Comparison of ENCODE assay signal across 10 cellular contexts in genomic region chr9:121321039-121321503, GRCh38. TPM values are rescaled to one million over a fixed set of nuclear protein-coding genes. Genes with fewer than 3 reads are reported as not detected.
DNase-seq lines count a peak whose midpoint lies in the region; ATAC-seq and TF ChIP-seq lines count a peak whose summit lies in the region.
"Had no signal": no experiment of that assay in that cellular context is flagged by ENCODE, and none has a peak within 500 bp of the region (broad histone marks: within the 10 kb centered on the region; RNA-seq: fewer than 3 reads in every experiment).

No MANE protein-coding gene starts in this region.

- H3K36me3 Mint-ChIP-seq in activated T-cell treated with anti-CD3 and anti-CD28 coated beads, Interleukin-2, amount 50 U/mL, for 72 hours (ENCODE audit: insufficient read depth in 2 of 2): peaks cover 0 to 2% of the 10 kb centered on the region in 2 donors
- no peaks in the 10 kb centered on the region for H3K36me3 Mint-ChIP-seq in activated T-cell treated with anti-CD3 and anti-CD28 coated beads, Interleukin-2, amount 50 U/mL, for 4 hours (ENCODE audit: insufficient read depth)
- H3K36me3 Mint-ChIP-seq in activated T-helper 17 cell treated with anti-CD3 and anti-CD28 coated beads, Interleukin-2, amount 50 U/mL, for 72 hours (ENCODE audit: low read depth): no peaks in the 10 kb centered on the region

- peak; percentile 14 to 15 for DNase-seq in activated T-cell treated with anti-CD3 and anti-CD28 coated beads, Interleukin-2, amount 50 U/mL, for 72 hours
- DNase-seq in activated T-cell treated with anti-CD3 and anti-CD28 coated beads, Interleukin-2, amount 50 U/mL, for 4 hours: no peak
- DNase-seq in iris pigment epithelial cell (ENCODE audit: low read depth): peak; percentile 87
- no peak for DNase-seq in transverse colon
- no peak for DNase-seq in GM03348 (ENCODE audit: low spot score)
- no peak for DNase-seq in NCI-H82 treated with DMSO at 0.1 percent for 48 hours (lab: John Stamatoyannopoulos, UW; ENCODE audit: unreplicated experiment)
- DNase-seq: HCEC 1CT had no signal

- no peaks in the 10 kb centered on the region for H3K27me3 ChIP-seq in transverse colon

- peaks cover 0 to 45% (median 20%) of the 10 kb centered on the region in 4 donors for H3K36me3 ChIP-seq in transverse colon

- peak overlapping the region; percentile 72 to 87 (median 84) for H3K27ac ChIP-seq in transverse colon

- no peaks in the 10 kb centered on the region for H3K27me3 Mint-ChIP-seq in activated T-cell treated with anti-CD3 and anti-CD28 coated beads, Interleukin-2, amount 50 U/mL, for 72 hours (ENCODE audit: low read depth)
- no peaks in the 10 kb centered on the region for H3K27me3 Mint-ChIP-seq in activated T-cell treated with anti-CD3 and anti-CD28 coated beads, Interleukin-2, amount 50 U/mL, for 4 hours (ENCODE audit: low read depth)
- no peaks in the 10 kb centered on the region for H3K27me3 Mint-ChIP-seq in activated T-helper 17 cell treated with anti-CD3 and anti-CD28 coated beads, Interleukin-2, amount 50 U/mL, for 72 hours

- peaks cover 11 to 42% (median 20%) of the 10 kb centered on the region in 4 donors for H3K4me1 ChIP-seq in transverse colon

- intact Hi-C loops in transverse colon (cut with DNase I; ENCODE audit: low total_unique reads): loop anchor here (5.0 kb wide), 1 partner anchor 51 kb away; the partner anchor contains the start of gene STOM

- H3K4me3 Mint-ChIP-seq in activated T-cell treated with anti-CD3 and anti-CD28 coated beads, Interleukin-2, amount 50 U/mL, for 72 hours: no peak overlapping the region
- no peak overlapping the region for H3K4me3 Mint-ChIP-seq in activated T-cell treated with anti-CD3 and anti-CD28 coated beads, Interleukin-2, amount 50 U/mL, for 4 hours
- H3K4me3 Mint-ChIP-seq in activated T-helper 17 cell treated with anti-CD3 and anti-CD28 coated beads, Interleukin-2, amount 50 U/mL, for 72 hours: no peak overlapping the region

- TF ChIP-seq CTCF in transverse colon (IDR thresholded peaks at IDR 0.05): no peak

- H3K4me3 ChIP-seq in transverse colon: no peak overlapping the region
- H3K4me3 ChIP-seq: lung had no signal

- in situ Hi-C loops in transverse colon (cut with MboI; ENCODE audit: low pct_ligation_motif_present in 1 of 4, low pct_unique_long_range_greater_than_20kb in 1 of 4, low sequenced_read_pairs in 3 of 4): loop anchor here in 3 of 4 donors (5.0 to 25.0 kb wide), 2 partner anchors 76 to 109 kb away; partner anchors contain the start of gene RAB14 (in 2 of the 3)

- H3K9me3 Mint-ChIP-seq in activated T-cell treated with anti-CD3 and anti-CD28 coated beads, Interleukin-2, amount 50 U/mL, for 72 hours: no peaks in the 10 kb centered on the region
- no peaks in the 10 kb centered on the region for H3K9me3 Mint-ChIP-seq in activated T-cell treated with anti-CD3 and anti-CD28 coated beads, Interleukin-2, amount 50 U/mL, for 4 hours
- no peaks in the 10 kb centered on the region for H3K9me3 Mint-ChIP-seq in activated T-helper 17 cell treated with anti-CD3 and anti-CD28 coated beads, Interleukin-2, amount 50 U/mL, for 72 hours

- TF ChIP-seq EP300 in transverse colon (IDR thresholded peaks at IDR 0.05; ENCODE audit: low read depth): no peak

- ATAC-seq in activated T-cell treated with anti-CD3 and anti-CD28 coated beads, Interleukin-2, amount 50 U/mL, for 72 hours (replicated peaks in 1 of 2): no peak
- no peak for ATAC-seq in activated T-cell treated with anti-CD3 and anti-CD28 coated beads, Interleukin-2, amount 50 U/mL, for 4 hours
- no peak for ATAC-seq in activated T-helper 17 cell treated with anti-CD3 and anti-CD28 coated beads, Interleukin-2, amount 50 U/mL, for 72 hours (replicated peaks)
- no peak for ATAC-seq in GM21576 (IDR thresholded peaks at IDR 0.05; ENCODE audit: unreplicated experiment)

- peaks cover 28% of the 10 kb centered on the region for H3K4me1 Mint-ChIP-seq in activated T-cell treated with anti-CD3 and anti-CD28 coated beads, Interleukin-2, amount 50 U/mL, for 72 hours (ENCODE audit: low read depth)
- peaks cover 18% of the 10 kb centered on the region for H3K4me1 Mint-ChIP-seq in activated T-cell treated with anti-CD3 and anti-CD28 coated beads, Interleukin-2, amount 50 U/mL, for 4 hours (ENCODE audit: low read depth)
- H3K4me1 Mint-ChIP-seq in activated T-helper 17 cell treated with anti-CD3 and anti-CD28 coated beads, Interleukin-2, amount 50 U/mL, for 72 hours: no peaks in the 10 kb centered on the region

- 88% methylated on average over 8 of the region's 8 CpGs; no CpG with 5 or more reads in 1 of the 2 donors for WGBS in transverse colon (ENCODE audit: low coverage in 1 of 2), 2 donors

- H3K27ac Mint-ChIP-seq in activated T-cell treated with anti-CD3 and anti-CD28 coated beads, Interleukin-2, amount 50 U/mL, for 72 hours: no peak overlapping the region
- peak overlapping the region; percentile 36 for H3K27ac Mint-ChIP-seq in activated T-helper 17 cell treated with anti-CD3 and anti-CD28 coated beads, Interleukin-2, amount 50 U/mL, for 72 hours

- no peak for TF ChIP-seq POLR2A in transverse colon (IDR thresholded peaks at IDR 0.05)

- no peaks in the 10 kb centered on the region for H3K9me3 ChIP-seq in transverse colon

RNA-seq across cellular contexts. Expression of gene STOM, which starts 49.0 kb away (rescaled TPM):
- total RNA-seq in activated T-cell treated with anti-CD3 and anti-CD28 coated beads, Interleukin-2, amount 50 U/mL, for 72 hours: 10 to 100 TPM; 63.7 to 90.6 TPM
- 10 to 100 TPM; 41.9 to 46.8 (median 46.7) TPM for total RNA-seq in activated T-cell treated with anti-CD3 and anti-CD28 coated beads, Interleukin-2, amount 50 U/mL, for 4 hours
- total RNA-seq in activated T-helper 17 cell treated with anti-CD3 and anti-CD28 coated beads, Interleukin-2, amount 50 U/mL, for 72 hours: 10 to 100 TPM; 50.8 to 69.4 TPM
- total RNA-seq in transverse colon: 100 to 1,000 TPM in 2 of 4 donors, 10 to 100 TPM in 2; 78.2 to 195 (median 111) TPM

RNA-seq across cellular contexts. Expression of gene GSN, which starts 53.1 kb away (rescaled TPM):
- total RNA-seq in activated T-cell treated with anti-CD3 and anti-CD28 coated beads, Interleukin-2, amount 50 U/mL, for 72 hours: 1 to 10 TPM; 3.6 to 4.0 TPM
- 1 to 10 TPM; 1.3 to 2.0 (median 1.9) TPM for total RNA-seq in activated T-cell treated with anti-CD3 and anti-CD28 coated beads, Interleukin-2, amount 50 U/mL, for 4 hours
- 1 to 10 TPM; 5.1 to 5.6 TPM for total RNA-seq in activated T-helper 17 cell treated with anti-CD3 and anti-CD28 coated beads, Interleukin-2, amount 50 U/mL, for 72 hours
- 100 to 1,000 TPM; 628 to 986 (median 782) TPM for total RNA-seq in transverse colon

Comparison
In these comparisons a context has a peak if more than half of its experiments do, and no peak if none do; other contexts are left out.
1. DNase-seq: peak in activated T-cell treated with anti-CD3 and anti-CD28 coated beads, Interleukin-2, amount 50 U/mL, for 72 hours (2 of 2) and iris pigment epithelial cell (single experiment); none in activated T-cell treated with anti-CD3 and anti-CD28 coated beads, Interleukin-2, amount 50 U/mL, for 4 hours (single experiment), transverse colon (single experiment), GM03348 (single experiment) and NCI-H82 treated with DMSO at 0.1 percent for 48 hours (single experiment).
2. RNA of gene GSN, which starts 53.1 kb away (total RNA-seq): 628 to 986 TPM in transverse colon; 5.1 to 5.6 TPM in activated T-helper 17 cell treated with anti-CD3 and anti-CD28 coated beads, Interleukin-2, amount 50 U/mL, for 72 hours, 3.6 to 4.0 TPM in activated T-cell treated with anti-CD3 and anti-CD28 coated beads, Interleukin-2, amount 50 U/mL, for 72 hours and 1.3 to 2.0 TPM in activated T-cell treated with anti-CD3 and anti-CD28 coated beads, Interleukin-2, amount 50 U/mL, for 4 hours; every median in the first group is over 10 times any median in the second.